Comparison of ENCODE assay signal across 24 cellular contexts in the genomic region with DNA sequence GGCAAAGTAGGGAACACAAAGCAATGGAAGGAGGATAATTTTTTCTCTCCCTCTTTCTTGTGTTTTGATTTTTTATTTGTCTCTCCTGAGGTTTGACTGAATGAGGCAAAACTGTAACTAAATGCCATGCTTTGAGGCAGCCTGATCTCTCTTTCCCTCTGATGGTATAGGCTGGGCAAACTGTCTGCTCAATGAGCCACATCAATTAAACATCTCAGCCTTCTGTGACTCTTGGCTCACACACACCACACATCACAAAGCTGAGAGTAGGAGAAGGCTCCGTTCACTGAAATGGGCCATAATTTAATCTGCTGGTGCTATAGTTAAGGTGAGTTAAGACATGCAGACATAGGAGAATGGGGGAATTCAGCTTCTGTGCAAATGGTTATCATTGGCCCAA. TPM values are rescaled to one million over a fixed set of nuclear protein-coding genes. Genes with fewer than 3 reads are reported as not detected.
A peak's percentile ranks its signal among the peaks of the same experiment; 100 is the strongest.
DNase-seq lines count a peak whose midpoint lies in the region; TF ChIP-seq lines count a peak whose summit lies in the region.
"Had no signal": no experiment of that assay in that cellular context is flagged by ENCODE, and none has a peak within 500 bp of the region (broad histone marks: within the 10 kb centered on the region; RNA-seq: fewer than 3 reads in every experiment).

No MANE protein-coding gene starts in this region.

- H2BK120ac ChIP-seq in mesenchymal stem cell (ENCODE audit: low read depth, low read length), result no peak overlapping the region

- H2BK5ac ChIP-seq in mesenchymal stem cell (ENCODE audit: low read depth, low read length, poor library complexity, severe bottlenecking), result no peak overlapping the region

- H4K8ac ChIP-seq in mesenchymal stem cell (ENCODE audit: low read length), result no peak overlapping the region

- DNase-seq in NCI-H2029 treated with DMSO at 0.1 percent for 48 hours (lab: John Stamatoyannopoulos, UW), result peak; percentile 14
- DNase-seq in NCI-H2029 (lab: John Stamatoyannopoulos, UW), result no peak
- peak; percentile 39 for DNase-seq in DMS 273 (lab: John Stamatoyannopoulos, UW; ENCODE audit: unreplicated experiment)
- peak; percentile 44 to 77 for DNase-seq in NCI-H446 (lab: John Stamatoyannopoulos, UW)
- DNase-seq in choroid plexus epithelial cell (ENCODE audit: low read depth), result peak; percentile 2
- DNase-seq in mesenchymal stem cell, result no peak
- no peak for DNase-seq in head of caudate nucleus
- no peak for DNase-seq in Karpas-422
- DNase-seq: activated B cell treated with CpG ODN at 0.5 μM for 24 hours; activated CD4-positive, alpha-beta T cell treated with anti-CD3 and anti-CD28 coated beads, Interleukin-2, amount 50 U/mL, for 4 hours; activated CD8-positive, alpha-beta memory T cell treated with anti-CD3 and anti-CD28 coated beads, Interleukin-2, amount 50 U/mL, for 4 hours; activated naive CD8-positive, alpha-beta T cell treated with anti-CD3 and anti-CD28 coated beads, Interleukin-2, amount 10 ng/mL, durations not matched to agents 7 days and 5 days; effector memory CD4-positive, alpha-beta T cell; esophagus squamous epithelium; H7; MM.1S; NCI-H2107; posterior cingulate gyrus had no signal

- H3K36me3 ChIP-seq in mesenchymal stem cell (ENCODE audit: control insufficient read depth in 1 of 2, insufficient read depth in 2 of 2, low read depth in 1 of 2, low read length in 2 of 2) (peaks cover 7 to 25% of the 10 kb centered on the region in 2 experiments), Karpas-422 (ENCODE audit: insufficient read depth, low read length) (no peaks in the 10 kb centered on the region)
- H3K36me3 ChIP-seq: BLaER1, gastroesophageal sphincter had no signal

- WGBS in mesenchymal stem cell, result 77% methylated on average over 1 of the region's 1 CpG

- no peaks in the 10 kb centered on the region for H3K27me3 ChIP-seq in mesenchymal stem cell (ENCODE audit: control insufficient read depth in 1 of 2, insufficient read depth in 1 of 2, low read length in 2 of 2)
- no peaks in the 10 kb centered on the region for H3K27me3 ChIP-seq in Karpas-422 (ENCODE audit: low read length)
- H3K27me3 ChIP-seq: BLaER1, esophagus squamous epithelium, gastroesophageal sphincter had no signal

- H3K4me1 ChIP-seq in mesenchymal stem cell (ENCODE audit: control insufficient read depth, insufficient read depth, low read depth, low read length) (no peaks in the 10 kb centered on the region), Karpas-422 (ENCODE audit: low read length) (peaks cover 6% of the 10 kb centered on the region)
- H3K4me1 ChIP-seq: BLaER1, esophagus squamous epithelium, gastroesophageal sphincter had no signal

- no peaks in the 10 kb centered on the region for H3K9me3 ChIP-seq in mesenchymal stem cell (ENCODE audit: control insufficient read depth, low read length)
- no peaks in the 10 kb centered on the region for H3K9me3 ChIP-seq in Karpas-422 (ENCODE audit: low read length)
- H3K9me3 ChIP-seq: BLaER1, esophagus squamous epithelium, gastroesophageal sphincter had no signal

- H3K27ac ChIP-seq in mesenchymal stem cell (ENCODE audit: low read length, poor library complexity, severe bottlenecking), result no peak overlapping the region
- no peak overlapping the region for H3K27ac ChIP-seq in Karpas-422 (ENCODE audit: low read length)
- H3K27ac ChIP-seq: BLaER1, esophagus squamous epithelium, gastroesophageal sphincter had no signal

- H3K14ac ChIP-seq in mesenchymal stem cell (ENCODE audit: low read length in 2 of 2), result no peak overlapping the region

- intact Hi-C loops in head of caudate nucleus (cut with DNase I), result no loop called here

- no peak overlapping the region for H2AFZ ChIP-seq in mesenchymal stem cell (ENCODE audit: low read depth, low read length)
- no peak overlapping the region for H2AFZ ChIP-seq in Karpas-422 (ENCODE audit: low read length)

- no peak overlapping the region for H3K4me3 ChIP-seq in choroid plexus epithelial cell (ENCODE audit: low read depth, low read length)
- no peak overlapping the region for H3K4me3 ChIP-seq in mesenchymal stem cell (ENCODE audit: insufficient read depth in 1 of 2, low read depth in 1 of 2, low read length in 2 of 2)
- H3K4me3 ChIP-seq in Karpas-422 (ENCODE audit: low read length), result no peak overlapping the region
- H3K4me3 ChIP-seq: BLaER1, esophagus squamous epithelium, gastroesophageal sphincter had no signal

- no peak overlapping the region for H2BK15ac ChIP-seq in mesenchymal stem cell (ENCODE audit: low read depth, poor library complexity, severe bottlenecking)

- no peak overlapping the region for H3K18ac ChIP-seq in mesenchymal stem cell (ENCODE audit: low read depth in 1 of 2, low read length in 2 of 2)

- H4K91ac ChIP-seq in mesenchymal stem cell (ENCODE audit: low read length), result no peak overlapping the region

- no peaks in the 10 kb centered on the region for H3K9me2 ChIP-seq in Karpas-422 (replicated peaks; ENCODE audit: insufficient read depth, low read length)

- H2BK12ac ChIP-seq in mesenchymal stem cell (ENCODE audit: low read length in 2 of 2), result no peak overlapping the region

- H3K79me1 ChIP-seq in mesenchymal stem cell (replicated peaks; ENCODE audit: low read length, poor library complexity, severe bottlenecking), result no peaks in the 10 kb centered on the region

- no peak for TF ChIP-seq CTCF in choroid plexus epithelial cell (conservative IDR thresholded peaks at IDR 0.05; ENCODE audit: low read depth, low read length)

- H4K20me1 ChIP-seq in Karpas-422 (ENCODE audit: insufficient read depth, low read depth, low read length), result no peaks in the 10 kb centered on the region
- H4K20me1 ChIP-seq: BLaER1 had no signal

- no peaks in the 10 kb centered on the region for H3K79me2 ChIP-seq in Karpas-422 (ENCODE audit: low read length)

- H3K9ac ChIP-seq in mesenchymal stem cell (ENCODE audit: low read length), result no peak overlapping the region
- no peak overlapping the region for H3K9ac ChIP-seq in Karpas-422 (ENCODE audit: low read length)
- H3K9ac ChIP-seq: BLaER1 had no signal

- H3K4me2 ChIP-seq in mesenchymal stem cell (ENCODE audit: low read length, poor library complexity, severe bottlenecking) (no peak overlapping the region), Karpas-422 (ENCODE audit: low read depth, low read length, poor library complexity, severe bottlenecking) (no peak overlapping the region)
- H3K4me2 ChIP-seq: BLaER1 had no signal

- H3K23ac ChIP-seq in mesenchymal stem cell (ENCODE audit: low read length in 2 of 2), result no peak overlapping the region

- no peak overlapping the region for H3K4ac ChIP-seq in mesenchymal stem cell (ENCODE audit: low read depth in 1 of 2, low read length in 2 of 2)

- H2AK5ac ChIP-seq in mesenchymal stem cell (ENCODE audit: low read length, severe bottlenecking), result no peak overlapping the region

RNA-seq across cellular contexts. Expression of a gene that starts 28.1 kb away (rescaled TPM):
- not detected for polyA plus RNA-seq in mesenchymal stem cell (2013, experiment 1 of 2)
- polyA plus RNA-seq in mesenchymal stem cell (2013, experiment 2 of 2), result not detected
- total RNA-seq in Karpas-422 (2014; rRNA removed; shearing (Covaris generic); ENCODE audit: low replicate concordance), result not detected in 2 replicates
- total RNA-seq: A673; activated B cell treated with CpG ODN at 0.5 μM for 24 hours; activated naive CD8-positive, alpha-beta T cell treated with anti-CD3 and anti-CD28 coated beads, Interleukin-2, amount 10 ng/mL, durations not matched to agents 7 days and 5 days; esophagus squamous epithelium; H7; neural crest cell; sciatic nerve had no signal
- polyA plus RNA-seq: IgD-negative memory B cell had no signal

Comparison
In these comparisons a context has a peak if more than half of its experiments do, and no peak if none do; other contexts are left out.
1. DNase-seq: peak in NCI-H2029 treated with DMSO at 0.1 percent for 48 hours (single experiment), DMS 273 (single experiment), NCI-H446 (2 of 2) and choroid plexus epithelial cell (single experiment); none in NCI-H2029 (single experiment), mesenchymal stem cell (single experiment), head of caudate nucleus (0 of 42) and Karpas-422 (single experiment).